ENCODE assay signal across 8 cellular contexts in the genomic region with DNA sequence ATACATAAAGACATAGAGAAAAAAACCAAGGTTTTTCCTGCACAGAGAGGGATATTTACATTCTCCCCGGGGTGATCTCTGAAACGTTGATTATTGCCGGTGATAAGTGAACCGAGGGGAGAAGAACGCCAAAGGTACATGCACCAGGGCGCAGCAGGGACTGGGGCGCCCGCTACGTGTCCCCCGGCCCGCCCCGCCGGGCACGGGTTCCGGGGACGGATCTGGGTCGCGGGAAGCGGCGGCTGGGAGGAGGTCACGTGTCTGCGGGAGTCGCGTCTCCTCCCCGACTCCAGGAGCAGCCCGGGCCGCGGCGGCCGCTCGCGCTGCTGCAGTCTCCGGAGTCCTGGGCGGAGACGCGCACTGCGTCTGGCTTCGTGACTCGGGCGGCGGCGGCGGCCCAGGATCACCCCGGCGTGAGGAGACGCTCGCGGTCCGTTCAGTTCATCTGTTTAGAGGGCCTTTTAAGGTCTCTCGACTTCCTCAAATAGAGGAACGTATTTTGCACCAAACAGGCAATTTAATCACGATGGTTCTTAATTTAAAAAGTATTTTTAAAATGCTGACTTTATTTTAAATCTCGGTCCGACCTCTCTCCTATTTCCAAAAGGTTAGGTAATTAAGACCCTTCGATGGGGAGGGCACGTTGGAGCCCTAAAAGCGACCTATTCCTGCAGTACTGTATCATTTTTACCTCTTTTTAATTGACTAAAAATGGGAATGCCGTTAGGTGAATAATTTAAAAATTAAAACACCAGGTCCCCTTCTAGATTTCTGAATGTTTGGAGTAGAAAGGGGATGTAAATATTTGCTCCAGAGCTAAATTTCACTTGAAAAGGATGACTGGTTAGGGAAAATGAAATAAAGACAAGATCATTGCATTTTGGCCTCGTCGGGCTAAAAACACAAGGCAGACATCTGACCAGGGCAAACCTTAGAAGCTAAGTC. TPM values are rescaled to one million over a fixed set of nuclear protein-coding genes. Genes with fewer than 3 reads are reported as not detected.
A peak's percentile ranks its signal among the peaks of the same experiment; 100 is the strongest.
DNase-seq lines count a peak whose midpoint lies in the region; ATAC-seq and TF ChIP-seq lines count a peak whose summit lies in the region.

No MANE protein-coding gene starts in this region.

- peak overlapping the region; percentile 70 to 72 for H3K4me3 ChIP-seq in vagina

- H3K4me3 Mint-ChIP-seq in activated naive CD4-positive, alpha-beta T cell treated with anti-CD3 and anti-CD28 coated beads, Interleukin-2, amount 50 U/mL, for 24 hours: peak overlapping the region; percentile 85
- H3K4me3 Mint-ChIP-seq in nephron: peak overlapping the region; percentile 94 to 96 (median 95)

- H3K9me3 ChIP-seq in vagina: no peaks in the 10 kb centered on the region

- no peaks in the 10 kb centered on the region for H3K36me3 ChIP-seq in vagina

- peak in 1 of 2 donors; percentile 40 for TF ChIP-seq POLR2A in vagina (IDR thresholded peaks at IDR 0.05)

- no peaks in the 10 kb centered on the region for H3K27me3 ChIP-seq in vagina

- peak overlapping the region; percentile 94 for H3K27ac ChIP-seq in vagina

- H3K27ac Mint-ChIP-seq in activated naive CD4-positive, alpha-beta T cell treated with anti-CD3 and anti-CD28 coated beads, Interleukin-2, amount 50 U/mL, for 24 hours: no peak overlapping the region
- no peak overlapping the region for H3K27ac Mint-ChIP-seq in nephron

- intact Hi-C loops in vagina (cut with DNase I): loop anchor here (5.0 to 10.0 kb wide), 2 partner anchors 71 to 158 kb away; a partner anchor contains a TSS

- peaks cover 52% of the 10 kb centered on the region for H3K27me3 Mint-ChIP-seq in activated naive CD4-positive, alpha-beta T cell treated with anti-CD3 and anti-CD28 coated beads, Interleukin-2, amount 50 U/mL, for 24 hours
- peaks cover 84% of the 10 kb centered on the region for H3K27me3 Mint-ChIP-seq in nephron (ENCODE audit: low read depth)

- no peaks in the 10 kb centered on the region for H3K36me3 Mint-ChIP-seq in activated naive CD4-positive, alpha-beta T cell treated with anti-CD3 and anti-CD28 coated beads, Interleukin-2, amount 50 U/mL, for 24 hours
- H3K36me3 Mint-ChIP-seq in nephron (ENCODE audit: low read depth): no peaks in the 10 kb centered on the region

- peaks cover 29% of the 10 kb centered on the region for H3K4me1 ChIP-seq in vagina

- H3K9me3 Mint-ChIP-seq in activated naive CD4-positive, alpha-beta T cell treated with anti-CD3 and anti-CD28 coated beads, Interleukin-2, amount 50 U/mL, for 24 hours: no peaks in the 10 kb centered on the region
- no peaks in the 10 kb centered on the region for H3K9me3 Mint-ChIP-seq in nephron

- ATAC-seq in GM18498 (IDR thresholded peaks at IDR 0.05; ENCODE audit: unreplicated experiment): peak; percentile 43
- ATAC-seq in HG03064 (IDR thresholded peaks at IDR 0.05; ENCODE audit: low read depth, unreplicated experiment): peak; percentile 33

- H3K4me1 Mint-ChIP-seq in activated naive CD4-positive, alpha-beta T cell treated with anti-CD3 and anti-CD28 coated beads, Interleukin-2, amount 50 U/mL, for 24 hours: peaks cover 36% of the 10 kb centered on the region
- peaks cover 24% of the 10 kb centered on the region for H3K4me1 Mint-ChIP-seq in nephron

- TF ChIP-seq CTCF in nephron (IDR thresholded peaks at IDR 0.05; ENCODE audit: unreplicated experiment in 3 of 3) (no peak), vagina (IDR thresholded peaks at IDR 0.05) (no peak)

- peak; percentile 88 for DNase-seq in AG08396 (ENCODE audit: low spot score)
- DNase-seq in NCI-H526 treated with DMSO at 0.1 percent for 48 hours (lab: John Stamatoyannopoulos, UW): peak; percentile 83
- DNase-seq in germinal center (ENCODE audit: low spot score): peak; percentile 56
- DNase-seq in vagina (ENCODE audit: extremely low spot score in 2 of 2): no peak

RNA-seq across cellular contexts. Expression of a gene that starts 1.8 kb away (rescaled TPM):
- 2.9 TPM for total RNA-seq in vagina

Comparison
In these comparisons a context has a peak if more than half of its experiments do, and no peak if none do; other contexts are left out.
1. DNase-seq: peak in AG08396 (single experiment), NCI-H526 treated with DMSO at 0.1 percent for 48 hours (single experiment) and germinal center (single experiment); none in vagina (0 of 2).